ENCODE assay signal across 15 cellular contexts in the genomic region with DNA sequence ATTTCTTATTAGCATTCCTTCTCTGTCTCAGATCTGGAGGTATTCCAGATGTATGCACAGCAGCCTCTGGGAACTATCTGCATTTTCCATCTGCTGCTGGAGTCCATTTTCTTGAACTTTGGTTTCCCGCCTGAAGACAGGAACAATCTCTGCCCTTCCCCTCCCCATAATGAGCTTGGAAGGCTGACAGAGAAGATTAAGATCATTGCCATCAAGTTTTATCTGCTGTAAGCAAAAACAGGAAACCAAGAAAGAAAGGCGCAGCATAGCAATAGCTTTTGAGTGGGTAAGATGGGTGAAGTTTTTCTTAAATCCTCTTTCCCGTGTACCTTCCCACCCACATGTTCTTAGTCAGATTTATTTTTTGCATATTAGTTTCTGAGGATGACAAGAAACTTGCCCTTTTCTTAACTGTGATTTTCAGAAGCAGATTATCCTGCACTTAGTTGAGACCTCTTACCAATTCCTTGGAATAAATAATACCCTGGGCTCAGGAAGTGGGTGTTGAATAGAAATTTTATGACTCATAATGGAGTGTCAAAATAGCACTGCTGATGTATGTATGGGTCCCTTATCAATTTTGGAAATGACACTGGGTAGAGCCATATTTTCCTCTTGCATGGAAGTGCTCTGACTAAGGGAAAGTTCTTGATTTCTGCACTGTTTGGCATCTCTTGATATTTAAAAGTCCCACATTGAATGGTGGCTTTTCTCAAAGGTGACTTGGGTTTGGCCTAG.
DNase-seq lines count a peak whose midpoint lies in the region; ATAC-seq, FAIRE-seq and TF ChIP-seq lines count a peak whose summit lies in the region.
"Had no signal": no experiment of that assay in that cellular context is flagged by ENCODE, and none has a peak within 500 bp of the region (broad histone marks: within the 10 kb centered on the region; RNA-seq: fewer than 3 reads in every experiment).

No MANE protein-coding gene starts in this region.

- peak overlapping the region; percentile 70 for H3K27ac Mint-ChIP-seq in activated naive CD4-positive, alpha-beta T cell treated with anti-CD3 and anti-CD28 coated beads for 36 hours
- H3K27ac Mint-ChIP-seq: activated B cell treated with CpG ODN at 0.5 μM for 24 hours, IgD-negative memory B cell, progenitor cell of endocrine pancreas had no signal

- no peak for DNase-seq in activated naive CD4-positive, alpha-beta T cell treated with anti-CD3 and anti-CD28 coated beads for 36 hours
- no peak for DNase-seq in activated naive CD4-positive, alpha-beta T cell treated with Interleukin-2 at 50 U/mL for 16 hours
- DNase-seq in choroid plexus epithelial cell (ENCODE audit: low read depth) (peak; percentile 28), trophoblast cell (peak; percentile 1 to 52), DMS53 treated with DMSO at 0.1 percent for 48 hours (lab: John Stamatoyannopoulos, UW; ENCODE audit: unreplicated experiment) (no peak), kidney (no peak)
- DNase-seq: activated B cell treated with CpG ODN at 0.5 μM for 24 hours; NCI-H1048; NCI-H2171; stimulated activated CD4-positive, alpha-beta T cell treated with anti-CD3 and anti-CD28 coated beads, Interleukin-12 subunit alpha, Interleukin-12 subunit beta, amount 100 ng/mL, for 4 hours had no signal

- no peak overlapping the region for H3K4ac ChIP-seq in trophoblast cell (ENCODE audit: low read depth, low read length)

- no peak overlapping the region for H3K9ac ChIP-seq in trophoblast cell (ENCODE audit: low read length)
- H3K9ac ChIP-seq in kidney (ENCODE audit: low read length in 2 of 2) = no peak overlapping the region

- H3K27ac ChIP-seq in trophoblast cell (ENCODE audit: low read depth, low read length) (no peak overlapping the region), kidney (ENCODE audit: low read depth in 2 of 2, low read length in 2 of 2) (no peak overlapping the region)
- H3K27ac ChIP-seq: RWPE1 had no signal

- no peak overlapping the region for H3K4me3 Mint-ChIP-seq in activated naive CD4-positive, alpha-beta T cell treated with anti-CD3 and anti-CD28 coated beads for 36 hours
- H3K4me3 Mint-ChIP-seq: activated B cell treated with CpG ODN at 0.5 μM for 24 hours, IgD-negative memory B cell had no signal

- no peak overlapping the region for H2AK5ac ChIP-seq in trophoblast cell (ENCODE audit: low read length)

- ATAC-seq in HG02884 (IDR thresholded peaks at IDR 0.05; ENCODE audit: unreplicated experiment) = peak; percentile 32
- no peak for ATAC-seq in GM21447 (IDR thresholded peaks at IDR 0.05; ENCODE audit: unreplicated experiment)

- no peak overlapping the region for H2BK5ac ChIP-seq in trophoblast cell (ENCODE audit: low read depth, low read length, poor library complexity)

- peaks cover 65% of the 10 kb centered on the region for H3K4me1 Mint-ChIP-seq in activated naive CD4-positive, alpha-beta T cell treated with anti-CD3 and anti-CD28 coated beads for 36 hours (ENCODE audit: low read depth)
- H3K4me1 Mint-ChIP-seq: activated B cell treated with CpG ODN at 0.5 μM for 24 hours, IgD-negative memory B cell had no signal

- H4K8ac ChIP-seq in trophoblast cell (ENCODE audit: low read depth, low read length) = no peak overlapping the region

- FAIRE-seq in kidney (lab: Jason Lieb, UNC) = no peak

- intact Hi-C loops in activated naive CD4-positive, alpha-beta T cell treated with anti-CD3 and anti-CD28 coated beads for 36 hours (cut with micrococcal nuclease) = no loop called here
- intact Hi-C loops in kidney (cut with DNase I) = no loop called here

- no peak overlapping the region for H3K14ac ChIP-seq in trophoblast cell (ENCODE audit: low read length)

- no peaks in the 10 kb centered on the region for H3K79me2 ChIP-seq in trophoblast cell (ENCODE audit: control insufficient read depth, insufficient read depth, low read length, poor library complexity)

- no peaks in the 10 kb centered on the region for H3K4me1 ChIP-seq in trophoblast cell (ENCODE audit: control insufficient read depth in 1 of 2, insufficient read depth in 2 of 2, low read length in 2 of 2)
- H3K4me1 ChIP-seq in kidney (ENCODE audit: control insufficient read depth in 1 of 2, insufficient read depth in 1 of 2, low read depth in 1 of 2, low read length in 2 of 2) = no peaks in the 10 kb centered on the region

- H2BK120ac ChIP-seq in trophoblast cell (ENCODE audit: insufficient read depth, low read length, poor library complexity) = no peak overlapping the region

- H3K4me3 ChIP-seq in choroid plexus epithelial cell (ENCODE audit: low read depth, low read length) (no peak overlapping the region), trophoblast cell (ENCODE audit: low read depth, low read length) (no peak overlapping the region), kidney (ENCODE audit: low read length in 2 of 2) (no peak overlapping the region)

- H3K36me3 ChIP-seq in trophoblast cell (ENCODE audit: control insufficient read depth in 1 of 2, insufficient read depth in 2 of 2, low read length in 2 of 2) = no peaks in the 10 kb centered on the region
- no peaks in the 10 kb centered on the region for H3K36me3 ChIP-seq in kidney (ENCODE audit: control insufficient read depth in 1 of 2, insufficient read depth in 2 of 2, low read length in 2 of 2)

- no peak overlapping the region for H2BK12ac ChIP-seq in trophoblast cell (ENCODE audit: low read length)

- no peaks in the 10 kb centered on the region for H3K79me1 ChIP-seq in trophoblast cell (ENCODE audit: low read length)

- H2AFZ ChIP-seq in trophoblast cell (ENCODE audit: insufficient read depth, low read length, poor library complexity) = no peak overlapping the region

- CTCF ChIA-PET in activated naive CD4-positive, alpha-beta T cell treated with anti-CD3 and anti-CD28 coated beads for 36 hours (lab: Charles Lee) = interaction anchor here (0.9 to 1.0 kb wide), 2 partner anchors 7 to 39 kb away, joined by 3 to 4 read pairs; no protein-coding TSS in a partner anchor

- H3K27me3 Mint-ChIP-seq in activated naive CD4-positive, alpha-beta T cell treated with anti-CD3 and anti-CD28 coated beads for 36 hours (ENCODE audit: low read depth) = no peaks in the 10 kb centered on the region
- H3K27me3 Mint-ChIP-seq: activated B cell treated with CpG ODN at 0.5 μM for 24 hours, progenitor cell of endocrine pancreas had no signal

- no peaks in the 10 kb centered on the region for H3K9me3 Mint-ChIP-seq in activated naive CD4-positive, alpha-beta T cell treated with anti-CD3 and anti-CD28 coated beads for 36 hours
- H3K9me3 Mint-ChIP-seq: activated B cell treated with CpG ODN at 0.5 μM for 24 hours, IgD-negative memory B cell had no signal

- H3K23ac ChIP-seq in trophoblast cell (ENCODE audit: low read length) = no peak overlapping the region

- no peak overlapping the region for H4K12ac ChIP-seq in trophoblast cell (ENCODE audit: low read depth, low read length)

- H3K36me3 Mint-ChIP-seq in activated naive CD4-positive, alpha-beta T cell treated with anti-CD3 and anti-CD28 coated beads for 36 hours (ENCODE audit: low read depth) = no peaks in the 10 kb centered on the region
- H3K36me3 Mint-ChIP-seq: IgD-negative memory B cell had no signal

- H3K27me3 ChIP-seq in trophoblast cell (ENCODE audit: insufficient read depth, low read length) = no peaks in the 10 kb centered on the region

- no peak overlapping the region for H3K4me2 ChIP-seq in trophoblast cell (ENCODE audit: low read length)

- WGBS in trophoblast cell (ENCODE audit: extremely low coverage, insufficient coverage, insufficient read length) = no CpG with 5 or more reads among the region's 3 CpGs

- no peak overlapping the region for H4K91ac ChIP-seq in trophoblast cell (ENCODE audit: low read depth, low read length)

- TF ChIP-seq CTCF in choroid plexus epithelial cell (conservative IDR thresholded peaks at IDR 0.05; ENCODE audit: low read depth, low read length) (no peak), kidney (IDR thresholded peaks at IDR 0.05; ENCODE audit: borderline replicate concordance, extremely low read depth, insufficient read depth) (no peak)

- H3K9me3 ChIP-seq in trophoblast cell (ENCODE audit: insufficient read depth, low read depth, low read length) (no peaks in the 10 kb centered on the region), kidney (ENCODE audit: control insufficient read depth in 1 of 2, low read length in 2 of 2) (no peaks in the 10 kb centered on the region)

- no peak overlapping the region for H3K18ac ChIP-seq in trophoblast cell (ENCODE audit: low read length)

Comparison
In these comparisons a context has a peak if more than half of its experiments do, and no peak if none do; other contexts are left out.
1. DNase-seq: peak in choroid plexus epithelial cell (single experiment) and trophoblast cell (2 of 2); none in activated naive CD4-positive, alpha-beta T cell treated with anti-CD3 and anti-CD28 coated beads for 36 hours (single experiment), activated naive CD4-positive, alpha-beta T cell treated with Interleukin-2 at 50 U/mL for 16 hours (single experiment), DMS53 treated with DMSO at 0.1 percent for 48 hours (single experiment) and kidney (single experiment).